Comparison of ENCODE assay signal across 2 cellular contexts in genomic region chr16:87119748-87120147, GRCh38.
TF ChIP-seq lines count a peak whose summit lies in the region.

No MANE protein-coding gene starts in this region.

TF ChIP-seq in HepG2, 621 proteins besides CTCF, POLR2A, EP300 and RAD21:
- TF ChIP-seq ZNF746 (CRISPR knock-in tag; IDR thresholded peaks at IDR 0.05) (no peak), EZH2 (conservative IDR thresholded peaks at IDR 0.05; ENCODE audit: low read depth, low read length) (0 out of 2 replicates have a peak, but pooled peaks have one; percentile 55), MLLT10 (CRISPR knock-in tag; IDR thresholded peaks at IDR 0.05) (no peak), ZNF772 (CRISPR knock-in tag; IDR thresholded peaks at IDR 0.05) (no peak), ZNF501 (CRISPR knock-in tag; IDR thresholded peaks at IDR 0.05) (no peak)

TF ChIP-seq in H1, 55 proteins besides CTCF, POLR2A, EP300 and RAD21 (continued from another document):
- TF ChIP-seq NANOG (IDR thresholded peaks at IDR 0.05; ENCODE audit: insufficient read depth, low read depth, low read length, poor library complexity, severe bottlenecking) = no peak
- no peak for TF ChIP-seq SIN3A (conservative IDR thresholded peaks at IDR 0.05 in 1 of 2, IDR thresholded peaks at IDR 0.05 in 1 of 2; ENCODE audit: low read depth in 1 of 2, low read length in 2 of 2)
- TF ChIP-seq SP4 (IDR thresholded peaks at IDR 0.05; ENCODE audit: low read length) = no peak
- no peak for TF ChIP-seq JUND (IDR thresholded peaks at IDR 0.05; ENCODE audit: low read length)
- TF ChIP-seq SAP30 (IDR thresholded peaks at IDR 0.05; ENCODE audit: insufficient read depth, insufficient replicate concordance, low read length) = no peak
- no peak for TF ChIP-seq E2F6 (IDR thresholded peaks at IDR 0.05)
- no peak for TF ChIP-seq TEAD4 (IDR thresholded peaks at IDR 0.05; ENCODE audit: low read depth, low read length)
- no peak for TF ChIP-seq CBX8 (IDR thresholded peaks at IDR 0.05; ENCODE audit: borderline replicate concordance, low read depth, low read length)
- TF ChIP-seq RFX5 (IDR thresholded peaks at IDR 0.05; ENCODE audit: borderline replicate concordance, low read depth, low read length) = no peak
- no peak for TF ChIP-seq TBP (IDR thresholded peaks at IDR 0.05; ENCODE audit: low read depth, low read length)
- no peak for TF ChIP-seq BRCA1 (IDR thresholded peaks at IDR 0.05; ENCODE audit: low read depth, low read length)
- TF ChIP-seq HDAC6 (IDR thresholded peaks at IDR 0.05; ENCODE audit: low read depth, low read length) = no peak
- no peak for TF ChIP-seq CHD2 (IDR thresholded peaks at IDR 0.05; ENCODE audit: low read length)
- TF ChIP-seq GABPA (IDR thresholded peaks at IDR 0.05; ENCODE audit: borderline replicate concordance, insufficient read depth, low read length) = no peak
- TF ChIP-seq PHF8 (conservative IDR thresholded peaks at IDR 0.05; ENCODE audit: low read depth, low read length) = no peak
- TF ChIP-seq CTBP2 (IDR thresholded peaks at IDR 0.05; ENCODE audit: borderline replicate concordance, insufficient read depth, insufficient read length, low read length) = no peak
- no peak for TF ChIP-seq HDAC2 (IDR thresholded peaks at IDR 0.05; ENCODE audit: borderline replicate concordance in 1 of 2, low read depth in 2 of 2, low read length in 2 of 2)
- TF ChIP-seq SIX5 (IDR thresholded peaks at IDR 0.05; ENCODE audit: low read depth, low read length) = no peak
- TF ChIP-seq CBX5 (IDR thresholded peaks at IDR 0.05; ENCODE audit: low read depth, low read length) = no peak
